In genomic region chr12:31315089-31315725, GRCh38 we compare ENCODE assay signal across 15 cellular contexts. TPM values are rescaled to one million over a fixed set of nuclear protein-coding genes. Genes with fewer than 3 reads are reported as not detected.
DNase-seq lines count a peak whose midpoint lies in the region; ATAC-seq and TF ChIP-seq lines count a peak whose summit lies in the region.
"Had no signal": no experiment of that assay in that cellular context is flagged by ENCODE, and none has a peak within 500 bp of the region (broad histone marks: within the 10 kb centered on the region; RNA-seq: fewer than 3 reads in every experiment).

No MANE protein-coding gene starts in this region.

- DNase-seq in CD4-positive, alpha-beta memory T cell, result no peak
- DNase-seq in fibroblast of villous mesenchyme (ENCODE audit: low read depth) (peak; percentile 41), gastrocnemius medialis (no peak), LoVo (ENCODE audit: low spot score) (no peak), epidermal melanocyte (ENCODE audit: insufficient read length, low spot score) (no peak)
- DNase-seq in stimulated activated CD4-positive, alpha-beta T cell treated with anti-CD3 and anti-CD28 coated beads, Interleukin-1b, Interleukin-23, amount 100 ng/mL, for 48 hours, result no peak
- DNase-seq: DMS153; midbrain; stimulated activated naive B cell treated with anti-CD40 and anti-IgM and Interleukin-4, amounts not matched to agents 10 μg/mL and 1 μg/mL and 100 μg/mL, for 72 hours had no signal

- peak; percentile 35 for ATAC-seq in GM19397 (IDR thresholded peaks at IDR 0.05; ENCODE audit: unreplicated experiment)
- ATAC-seq in HG03378 (IDR thresholded peaks at IDR 0.05; ENCODE audit: unreplicated experiment), result peak; percentile 38
- no peak for ATAC-seq in gastrocnemius medialis
- ATAC-seq: stimulated activated naive B cell treated with anti-CD40 and anti-IgM and Interleukin-4, amounts not matched to agents 10 μg/mL and 1 μg/mL and 100 μg/mL, for 72 hours had no signal

- peak overlapping the region in 2 of 8 donors; percentile 33 to 37 for H3K4me3 Mint-ChIP-seq in CD4-positive, alpha-beta memory T cell
- H3K4me3 Mint-ChIP-seq: B cell; stimulated activated naive B cell treated with anti-CD40 and anti-IgM and Interleukin-4, amounts not matched to agents 10 μg/mL and 1 μg/mL and 100 μg/mL, for 72 hours; T-helper 2 cell treated with Interferon-gamma antibody and Interleukin-4, amounts not matched to agents 5 μg/mL and 100 μg/mL, for 36 hours had no signal

- H3K4me1 Mint-ChIP-seq in CD4-positive, alpha-beta memory T cell, result peaks cover 38 to 76% (median 66%) of the 10 kb centered on the region in 4 donors

- H3K36me3 Mint-ChIP-seq in CD4-positive, alpha-beta memory T cell, result peaks cover 19 to 24% of the 10 kb centered on the region in 2 donors

- no peaks in the 10 kb centered on the region for H3K36me3 ChIP-seq in CD4-positive, alpha-beta memory T cell (ENCODE audit: insufficient read depth, low read length)
- no peaks in the 10 kb centered on the region for H3K36me3 ChIP-seq in gastrocnemius medialis
- H3K36me3 ChIP-seq: ascending aorta had no signal

- intact Hi-C loops in CD4-positive, alpha-beta memory T cell (cut with micrococcal nuclease), result loop anchor here (1.0 kb wide), 1 partner anchor 8 kb away; no protein-coding TSS in a partner anchor
- intact Hi-C loops in gastrocnemius medialis (cut with DNase I; ENCODE audit: low total_unique reads), result no loop called here

- peak overlapping the region in 4 of 7 donors; percentile 15 to 64 (median 50) for H3K27ac Mint-ChIP-seq in CD4-positive, alpha-beta memory T cell
- H3K27ac Mint-ChIP-seq: B cell; stimulated activated naive B cell treated with anti-CD40 and anti-IgM and Interleukin-4, amounts not matched to agents 10 μg/mL and 1 μg/mL and 100 μg/mL, for 72 hours had no signal

- no peaks in the 10 kb centered on the region for H3K27me3 Mint-ChIP-seq in CD4-positive, alpha-beta memory T cell
- H3K27me3 Mint-ChIP-seq: B cell; stimulated activated naive B cell treated with anti-CD40 and anti-IgM and Interleukin-4, amounts not matched to agents 10 μg/mL and 1 μg/mL and 100 μg/mL, for 72 hours had no signal

- H3K9me3 Mint-ChIP-seq in CD4-positive, alpha-beta memory T cell, result no peaks in the 10 kb centered on the region

- no peaks in the 10 kb centered on the region for H3K27me3 ChIP-seq in CD4-positive, alpha-beta memory T cell (ENCODE audit: insufficient read depth, low read length)
- H3K27me3 ChIP-seq in gastrocnemius medialis, result peaks cover 0 to 4% (median 0%) of the 10 kb centered on the region in 3 donors
- H3K27me3 ChIP-seq: ascending aorta had no signal

- in situ Hi-C loops in gastrocnemius medialis (cut with MboI; ENCODE audit: low sequenced_read_pairs in 4 of 4), result loop anchor here in 1 of 4 donors (25.0 kb wide), 1 partner anchor 103 kb away; no protein-coding TSS in a partner anchor

- TF ChIP-seq CTCF in fibroblast of villous mesenchyme (IDR thresholded peaks at IDR 0.05; ENCODE audit: insufficient read depth, low read depth, low read length), result no peak
- no peak for TF ChIP-seq CTCF in gastrocnemius medialis (IDR thresholded peaks at IDR 0.05 in 4 of 5, conservative IDR thresholded peaks at IDR 0.05 in 1 of 5)

- CTCF ChIA-PET in CD4-positive, alpha-beta memory T cell (lab: Charles Lee; ENCODE audit: partially characterized antibody), result interaction anchor here (4.3 kb wide), 1 partner anchor 42 kb away, joined by 26 read pairs; no protein-coding TSS in a partner anchor

- H3K4me3 ChIP-seq in CD4-positive, alpha-beta memory T cell (ENCODE audit: low read length in 2 of 2), result no peak overlapping the region
- H3K4me3 ChIP-seq in fibroblast of villous mesenchyme (ENCODE audit: low read depth, low read length), result no peak overlapping the region
- no peak overlapping the region for H3K4me3 ChIP-seq in gastrocnemius medialis
- H3K4me3 ChIP-seq: ascending aorta, coronary artery had no signal

- H3K4me1 ChIP-seq in CD4-positive, alpha-beta memory T cell (ENCODE audit: insufficient read depth, low read length), result peaks cover 49% of the 10 kb centered on the region
- H3K4me1 ChIP-seq in gastrocnemius medialis, result peaks cover 0 to 8% of the 10 kb centered on the region in 2 donors
- H3K4me1 ChIP-seq: ascending aorta had no signal

- no peak overlapping the region for H3K27ac ChIP-seq in CD4-positive, alpha-beta memory T cell (ENCODE audit: low read depth, low read length)
- H3K27ac ChIP-seq in gastrocnemius medialis, result no peak overlapping the region
- H3K27ac ChIP-seq: ascending aorta, coronary artery had no signal

- POLR2A ChIA-PET in CD4-positive, alpha-beta memory T cell (lab: Charles Lee; ENCODE audit: partially characterized antibody), result interaction anchor here (0.7 to 4.1 kb wide), 2 partner anchors 9 to 11 kb away, joined by 3 to 22 read pairs; partner anchors contain the start of gene SINHCAF

- no peak for TF ChIP-seq POLR2A in gastrocnemius medialis (IDR thresholded peaks at IDR 0.05)

- H3K9me3 ChIP-seq in CD4-positive, alpha-beta memory T cell (ENCODE audit: control insufficient read depth in 1 of 2, low read length in 2 of 2), result no peaks in the 10 kb centered on the region
- H3K9me3 ChIP-seq in gastrocnemius medialis, result no peaks in the 10 kb centered on the region
- H3K9me3 ChIP-seq: ascending aorta had no signal

RNA-seq across cellular contexts. Expression of gene SINHCAF, which starts 10.7 kb away (rescaled TPM):
- total RNA-seq in CD4-positive, alpha-beta memory T cell, result 10 to 100 TPM; 95.8 to 98.5 TPM
- 10 to 100 TPM; 69.6 to 88.7 TPM for polyA plus RNA-seq in CD4-positive, alpha-beta memory T cell
- total RNA-seq in fibroblast of villous mesenchyme (28.3 and 39.3 TPM in 2 replicates), gastrocnemius medialis (1 to 10 TPM; 1.5 to 8.6 (median 2.8) TPM)

Comparison
In these comparisons a context has a peak if more than half of its experiments do, and no peak if none do; other contexts are left out.
1. ATAC-seq: peak in GM19397 (single experiment) and HG03378 (single experiment); none in gastrocnemius medialis (0 of 2).